1 cellular context compared by ENCODE assay signal in the genomic region with DNA sequence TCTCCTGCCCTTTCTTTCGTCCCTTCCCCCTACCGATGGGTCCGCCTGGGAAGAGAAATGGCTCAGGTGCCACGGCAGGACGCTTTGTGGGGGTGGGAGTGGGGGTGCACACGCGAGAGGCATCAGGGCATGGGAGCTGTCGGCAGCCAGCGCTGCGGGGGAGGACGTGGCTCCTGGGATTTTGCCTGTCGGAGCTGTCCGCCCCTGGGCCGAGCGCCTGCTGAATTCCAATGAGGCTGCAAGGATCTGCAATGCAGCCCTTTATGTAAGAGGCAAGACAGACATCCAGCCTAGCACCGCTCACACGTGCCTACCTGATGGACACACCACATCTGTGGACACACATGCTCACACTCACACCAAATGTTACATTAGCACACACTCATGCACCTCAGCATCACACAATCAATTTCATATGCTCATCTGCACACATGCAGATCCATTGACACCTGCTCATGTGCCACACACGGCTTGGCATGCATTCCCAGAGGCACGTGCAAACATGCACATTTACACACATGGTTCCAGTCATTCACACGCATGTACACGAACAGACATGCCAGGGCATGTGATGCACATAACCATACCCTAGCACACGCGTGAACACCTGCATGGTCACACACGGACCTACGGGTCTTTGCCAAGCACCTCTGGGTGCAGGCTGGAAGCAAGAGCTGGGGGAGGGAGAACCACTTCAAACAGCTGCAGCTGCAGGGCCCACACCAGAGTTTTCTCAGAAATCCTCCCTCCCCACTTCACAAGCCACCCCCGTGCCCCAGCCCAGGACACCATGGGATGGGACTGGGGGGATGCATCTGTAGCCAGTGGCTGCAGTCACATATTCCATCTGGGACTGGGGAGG.
A peak's percentile ranks its signal among the peaks of the same experiment; 100 is the strongest.
TF ChIP-seq lines count a peak whose summit lies in the region.

No MANE protein-coding gene starts in this region.

TF ChIP-seq in SK-N-SH, 30 proteins besides CTCF, POLR2A, EP300 and RAD21 (continued from another document):
- no peak for TF ChIP-seq GATA2 (CRISPR knock-in tag; IDR thresholded peaks at IDR 0.05)
- TF ChIP-seq, protein P1, sequence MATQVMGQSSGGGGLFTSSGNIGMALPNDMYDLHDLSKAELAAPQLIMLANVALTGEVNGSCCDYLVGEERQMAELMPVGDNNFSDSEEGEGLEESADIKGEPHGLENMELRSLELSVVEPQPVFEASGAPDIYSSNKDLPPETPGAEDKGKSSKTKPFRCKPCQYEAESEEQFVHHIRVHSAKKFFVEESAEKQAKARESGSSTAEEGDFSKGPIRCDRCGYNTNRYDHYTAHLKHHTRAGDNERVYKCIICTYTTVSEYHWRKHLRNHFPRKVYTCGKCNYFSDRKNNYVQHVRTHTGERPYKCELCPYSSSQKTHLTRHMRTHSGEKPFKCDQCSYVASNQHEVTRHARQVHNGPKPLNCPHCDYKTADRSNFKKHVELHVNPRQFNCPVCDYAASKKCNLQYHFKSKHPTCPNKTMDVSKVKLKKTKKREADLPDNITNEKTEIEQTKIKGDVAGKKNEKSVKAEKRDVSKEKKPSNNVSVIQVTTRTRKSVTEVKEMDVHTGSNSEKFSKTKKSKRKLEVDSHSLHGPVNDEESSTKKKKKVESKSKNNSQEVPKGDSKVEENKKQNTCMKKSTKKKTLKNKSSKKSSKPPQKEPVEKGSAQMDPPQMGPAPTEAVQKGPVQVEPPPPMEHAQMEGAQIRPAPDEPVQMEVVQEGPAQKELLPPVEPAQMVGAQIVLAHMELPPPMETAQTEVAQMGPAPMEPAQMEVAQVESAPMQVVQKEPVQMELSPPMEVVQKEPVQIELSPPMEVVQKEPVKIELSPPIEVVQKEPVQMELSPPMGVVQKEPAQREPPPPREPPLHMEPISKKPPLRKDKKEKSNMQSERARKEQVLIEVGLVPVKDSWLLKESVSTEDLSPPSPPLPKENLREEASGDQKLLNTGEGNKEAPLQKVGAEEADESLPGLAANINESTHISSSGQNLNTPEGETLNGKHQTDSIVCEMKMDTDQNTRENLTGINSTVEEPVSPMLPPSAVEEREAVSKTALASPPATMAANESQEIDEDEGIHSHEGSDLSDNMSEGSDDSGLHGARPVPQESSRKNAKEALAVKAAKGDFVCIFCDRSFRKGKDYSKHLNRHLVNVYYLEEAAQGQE (IDR thresholded peaks at IDR 0.05; ENCODE audit: low read depth, low read length) = 0 out of 2 replicates have a peak, but pooled peaks have one; percentile 29
